8 cellular contexts compared by ENCODE assay signal in genomic region chr6:37168809-37169457, GRCh38. TPM values are rescaled to one million over a fixed set of nuclear protein-coding genes. Genes with fewer than 3 reads are reported as not detected.
DNase-seq lines count a peak whose midpoint lies in the region; ATAC-seq and TF ChIP-seq lines count a peak whose summit lies in the region.

No MANE protein-coding gene starts in this region.

- peak overlapping the region; percentile 72 for H3K4me3 ChIP-seq in right cardiac atrium (ENCODE audit: low read length)
- peak overlapping the region; percentile 61 for H3K4me3 ChIP-seq in retinal pigment epithelial cell (ENCODE audit: low read length)

- ATAC-seq in right cardiac atrium (peak; percentile 21 to 59), HG02588 (IDR thresholded peaks at IDR 0.05; ENCODE audit: unreplicated experiment) (no peak)

- peak overlapping the region; percentile 99 for H3K27ac ChIP-seq in right cardiac atrium (ENCODE audit: low read length)

- intact Hi-C loops in right cardiac atrium (cut with DNase I) = no loop called here

- no peak for TF ChIP-seq CTCF in retinal pigment epithelial cell (conservative IDR thresholded peaks at IDR 0.05; ENCODE audit: low read depth, low read length)

- no peaks in the 10 kb centered on the region for H3K27me3 ChIP-seq in right cardiac atrium (ENCODE audit: control insufficient read depth, insufficient read depth)

- 3% methylated on average over 24 of the region's 24 CpGs for WGBS in right cardiac atrium

- H3K9me3 ChIP-seq in right cardiac atrium (ENCODE audit: control insufficient read depth, low read length) = no peaks in the 10 kb centered on the region

- DNase-seq in SHP77 (lab: John Stamatoyannopoulos, UW) = peak; percentile 27 to 47
- no peak for DNase-seq in SHP77 treated with DMSO at 0.1 percent for 48 hours (lab: John Stamatoyannopoulos, UW)
- peak; percentile 57 for DNase-seq in NCI-H345 (lab: John Stamatoyannopoulos, UW)
- DNase-seq in amygdala (lab: John Stamatoyannopoulos, UW) = peak in 31 of 56 donors; percentile 16 to 88 (median 55)
- DNase-seq in right cardiac atrium = peak in 1 of 3 donors; percentile 82
- no peak for DNase-seq in retinal pigment epithelial cell (ENCODE audit: low read depth)
- DNase-seq in NCI-H1048 (lab: John Stamatoyannopoulos, UW) = no peak

- peaks cover 3% of the 10 kb centered on the region for H3K4me1 ChIP-seq in right cardiac atrium (ENCODE audit: control insufficient read depth, insufficient read depth, low read length)

RNA-seq across cellular contexts. Expression of gene PIM1, which starts 1.0 kb away (rescaled TPM):
- 10 to 100 TPM; 22.5 to 72.5 (median 32.1) TPM for total RNA-seq in right cardiac atrium
- 44.2 TPM for polyA plus RNA-seq in right cardiac atrium

Comparison
In these comparisons a context has a peak if more than half of its experiments do, and no peak if none do; other contexts are left out.
1. DNase-seq: peak in SHP77 (2 of 2), NCI-H345 (single experiment) and amygdala (31 of 56); none in SHP77 treated with DMSO at 0.1 percent for 48 hours (single experiment), retinal pigment epithelial cell (single experiment) and NCI-H1048 (single experiment).